2 cellular contexts compared by ENCODE assay signal in the genomic region with DNA sequence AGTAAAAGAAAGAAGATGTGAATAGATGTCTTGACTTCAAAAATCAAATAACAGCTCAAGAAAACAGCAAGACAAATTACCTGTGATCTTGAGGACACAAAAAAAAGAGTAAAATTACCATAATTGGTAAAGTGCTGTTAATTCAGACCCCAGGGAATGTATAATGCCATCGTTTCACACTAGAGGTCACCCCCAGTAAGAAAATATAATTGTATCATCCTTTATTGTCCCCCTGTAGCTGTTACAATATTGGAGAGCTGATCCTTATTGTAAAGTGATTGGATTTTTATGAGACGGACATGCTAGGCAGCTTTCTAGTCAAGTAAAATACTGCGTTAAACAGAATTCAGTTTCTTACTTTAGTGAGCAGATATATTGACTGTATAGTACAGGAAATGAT.
A peak's percentile ranks its signal among the peaks of the same experiment; 100 is the strongest.
TF ChIP-seq lines count a peak whose summit lies in the region.

No MANE protein-coding gene starts in this region.

TF ChIP-seq in HepG2, 621 proteins besides CTCF, POLR2A, EP300 and RAD21:
- TF ChIP-seq, protein P1, sequence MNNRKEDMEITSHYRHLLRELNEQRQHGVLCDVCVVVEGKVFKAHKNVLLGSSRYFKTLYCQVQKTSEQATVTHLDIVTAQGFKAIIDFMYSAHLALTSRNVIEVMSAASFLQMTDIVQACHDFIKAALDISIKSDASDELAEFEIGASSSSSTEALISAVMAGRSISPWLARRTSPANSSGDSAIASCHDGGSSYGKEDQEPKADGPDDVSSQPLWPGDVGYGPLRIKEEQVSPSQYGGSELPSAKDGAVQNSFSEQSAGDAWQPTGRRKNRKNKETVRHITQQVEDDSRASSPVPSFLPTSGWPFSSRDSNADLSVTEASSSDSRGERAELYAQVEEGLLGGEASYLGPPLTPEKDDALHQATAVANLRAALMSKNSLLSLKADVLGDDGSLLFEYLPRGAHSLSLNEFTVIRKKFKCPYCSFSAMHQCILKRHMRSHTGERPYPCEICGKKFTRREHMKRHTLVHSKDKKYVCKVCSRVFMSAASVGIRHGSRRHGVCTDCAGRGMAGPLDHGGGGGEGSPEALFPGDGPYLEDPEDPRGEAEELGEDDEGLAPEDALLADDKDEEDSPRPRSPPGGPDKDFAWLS (CRISPR knock-in tag; IDR thresholded peaks at IDR 0.05; ENCODE audit: borderline replicate concordance): no peak
- TF ChIP-seq STAG1 (CRISPR knock-in tag; IDR thresholded peaks at IDR 0.05): peak; percentile 40
TF ChIP-seq in HepG2: peak in this region for 1.

TF ChIP-seq in endothelial cell of umbilical vein, 7 proteins besides CTCF, POLR2A, EP300 and RAD21:
- TF ChIP-seq EZH2 (IDR thresholded peaks at IDR 0.05; ENCODE audit: borderline replicate concordance, low read depth, low read length, severe bottlenecking) (no peak), JUN (IDR thresholded peaks at IDR 0.05; ENCODE audit: borderline replicate concordance, insufficient read depth, insufficient read length, low read depth) (no peak), GATA2 (IDR thresholded peaks at IDR 0.05; ENCODE audit: insufficient read depth, insufficient read length, low read depth, low read length) (no peak), FOS (IDR thresholded peaks at IDR 0.05; ENCODE audit: borderline replicate concordance, insufficient read depth, low read length) (no peak), MYC (IDR thresholded peaks at IDR 0.05; ENCODE audit: low read depth, low read length) (no peak), POLR2AphosphoS5 (IDR thresholded peaks at IDR 0.05; ENCODE audit: insufficient read depth, low read depth, low read length) (no peak)
- TF ChIP-seq, protein P2, sequence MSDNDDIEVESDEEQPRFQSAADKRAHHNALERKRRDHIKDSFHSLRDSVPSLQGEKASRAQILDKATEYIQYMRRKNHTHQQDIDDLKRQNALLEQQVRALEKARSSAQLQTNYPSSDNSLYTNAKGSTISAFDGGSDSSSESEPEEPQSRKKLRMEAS (IDR thresholded peaks at IDR 0.05; ENCODE audit: insufficient read depth, insufficient read length): no peak
